ENCODE assay signal across 8 cellular contexts in genomic region chr2:27428978-27429541, GRCh38. TPM values are rescaled to one million over a fixed set of nuclear protein-coding genes. Genes with fewer than 3 reads are reported as not detected.
DNase-seq lines count a peak whose midpoint lies in the region; ATAC-seq, FAIRE-seq and TF ChIP-seq lines count a peak whose summit lies in the region.

No MANE protein-coding gene starts in this region.

- TF ChIP-seq CTCF in RWPE1 (conservative IDR thresholded peaks at IDR 0.05; ENCODE audit: low read depth) (no peak), suprapubic skin (IDR thresholded peaks at IDR 0.05) (no peak)

- peaks cover 9% of the 10 kb centered on the region for H3K36me3 ChIP-seq in suprapubic skin

- H3K9me3 ChIP-seq in suprapubic skin: no peaks in the 10 kb centered on the region

- no peak for FAIRE-seq in frontal cortex (lab: Jason Lieb, UNC)

- DNase-seq in DMS53 (lab: John Stamatoyannopoulos, UW) (peak; percentile 87), HT-29 (ENCODE audit: low spot score) (peak; percentile 86), RWPE1 (ENCODE audit: low spot score) (peak; percentile 84), frontal cortex (ENCODE audit: low spot score in 2 of 2) (peak; percentile 82 to 83), non-pigmented ciliary epithelial cell (ENCODE audit: low read depth) (peak; percentile 24), suprapubic skin (ENCODE audit: low spot score in 2 of 2) (peak; percentile 86 to 88)
- DNase-seq in activated naive CD4-positive, alpha-beta T cell treated with Interleukin-2 at 50 U/mL for 16 hours: peak; percentile 77

- CTCF ChIA-PET in RWPE1 (lab: Yijun Ruan, JAX): interaction anchor here (0.6 to 3.8 kb wide), 3 partner anchors 8 to 21 kb away, joined by 4 to 19 read pairs (median 7); partner anchors contain the start of gene PPM1G

- no peak for TF ChIP-seq EP300 in suprapubic skin (IDR thresholded peaks at IDR 0.05)

- ATAC-seq in GM21367 (IDR thresholded peaks at IDR 0.05; ENCODE audit: unreplicated experiment): peak; percentile 63

- 2% methylated on average over 10 of the region's 51 CpGs for WGBS in suprapubic skin

- TF ChIP-seq POLR2A in suprapubic skin (IDR thresholded peaks at IDR 0.05): no peak

- POLR2A ChIA-PET in RWPE1 (lab: Yijun Ruan, JAX; ENCODE audit: low non-redundant PET): interaction anchor here (0.5 to 1.3 kb wide), 4 partner anchors 19 to 269 kb away, joined by 3 to 4 read pairs (median 3); partner anchors contain the start of genes PPM1G and SUPT7L

- H3K27ac ChIP-seq in RWPE1: peak overlapping the region; percentile 96
- H3K27ac ChIP-seq in suprapubic skin: peak overlapping the region; percentile 99

- peaks cover 37% of the 10 kb centered on the region for H3K4me1 ChIP-seq in suprapubic skin

- no peaks in the 10 kb centered on the region for H3K27me3 ChIP-seq in suprapubic skin

- H3K4me3 ChIP-seq in suprapubic skin: peak overlapping the region; percentile 93

RNA-seq across cellular contexts. Expression of gene NRBP1, which starts 0.6 kb away (rescaled TPM):
- total RNA-seq in HT-29 (2014; rRNA removed; shearing (Covaris generic)): 49.7 and 50.1 TPM in 2 replicates
- total RNA-seq in frontal cortex (68.9 TPM), suprapubic skin (10 to 100 TPM; 66.8 to 84.3 (median 77.0) TPM)

RNA-seq across cellular contexts. Expression of gene KRTCAP3, which starts 13.1 kb away (rescaled TPM):
- total RNA-seq in HT-29 (2014; rRNA removed; shearing (Covaris generic)): 29.3 and 30.4 TPM in 2 replicates
- total RNA-seq in frontal cortex (not detected), suprapubic skin (10 to 100 TPM; 31.0 to 50.1 (median 42.2) TPM)

RNA-seq across cellular contexts. Expression of gene PPM1G, which starts 19.7 kb away (rescaled TPM):
- 141 and 148 TPM in 2 replicates for total RNA-seq in HT-29 (2014; rRNA removed; shearing (Covaris generic))
- total RNA-seq in frontal cortex: 72.2 TPM
- total RNA-seq in suprapubic skin: 10 to 100 TPM; 37.4 to 54.1 (median 49.3) TPM

RNA-seq across cellular contexts. Expression of gene ZNF513, which starts 48.5 kb away (rescaled TPM):
- 16.0 and 20.4 TPM in 2 replicates for total RNA-seq in HT-29 (2014; rRNA removed; shearing (Covaris generic))
- total RNA-seq in frontal cortex (12.6 TPM), suprapubic skin (10 to 100 TPM in 3 of 4 donors, 1 to 10 TPM in 1; 7.6 to 16.7 (median 11.7) TPM)

RNA-seq across cellular contexts. Expression of gene SNX17, which starts 58.6 kb away (rescaled TPM):
- 72.8 and 79.9 TPM in 2 replicates for total RNA-seq in HT-29 (2014; rRNA removed; shearing (Covaris generic))
- total RNA-seq in frontal cortex: 47.7 TPM
- total RNA-seq in suprapubic skin: 10 to 100 TPM; 73.4 to 89.8 (median 76.4) TPM

Comparison
In these comparisons a context has a peak if more than half of its experiments do, and no peak if none do; other contexts are left out.
1. Peak in every context shown above with its lines: DNase-seq, ATAC-seq, H3K4me3 ChIP-seq and H3K27ac ChIP-seq.
2. DNase-seq: peak in every context shown above with its lines; median percentile 87 in DMS53; 87 in suprapubic skin; 86 in HT-29; 84 in RWPE1; 82 in frontal cortex; 77 in activated naive CD4-positive, alpha-beta T cell treated with Interleukin-2 at 50 U/mL for 16 hours; 24 in non-pigmented ciliary epithelial cell.
3. RNA of gene KRTCAP3, which starts 13.1 kb away (total RNA-seq): 31.0 to 50.1 TPM in suprapubic skin and 29.3 to 30.4 TPM in HT-29; not detected in frontal cortex (single experiment); every median in the first group is over 10 times any median in the second.